ENCODE assay signal across 17 cellular contexts in genomic region chr12:27577688-27578087, GRCh38.
"Had no signal": no experiment of that assay in that cellular context is flagged by ENCODE, and none has a peak within 500 bp of the region (broad histone marks: within the 10 kb centered on the region; RNA-seq: fewer than 3 reads in every experiment).

No MANE protein-coding gene starts in this region.

- H3K4me3 ChIP-seq: adrenal gland, neural progenitor cell, ovary, sigmoid colon, tibial nerve had no signal

- H3K27ac ChIP-seq: foreskin keratinocyte, neural progenitor cell, ovary, tibial nerve, WERI-Rb-1 had no signal

- H3K36me3 ChIP-seq: adrenal gland, neural progenitor cell, ovary, WERI-Rb-1 had no signal

- H3K9ac ChIP-seq: neural progenitor cell had no signal

- H3K9me3 Mint-ChIP-seq: activated naive CD4-positive, alpha-beta T cell treated with anti-CD3 and anti-CD28 coated beads, Interleukin-2, amount 50 U/mL, for 24 hours; dendritic cell treated with granulocyte-macrophage colony-stimulating factor and Interleukin-4, amounts not matched to agents 40 ng/mL and 50 ng/mL, for 4 days; neural progenitor cell had no signal

- H3K4me1 ChIP-seq: neural progenitor cell had no signal

- H3K27me3 Mint-ChIP-seq: activated naive CD4-positive, alpha-beta T cell treated with anti-CD3 and anti-CD28 coated beads, Interleukin-2, amount 50 U/mL, for 24 hours; dendritic cell treated with granulocyte-macrophage colony-stimulating factor and Interleukin-4, amounts not matched to agents 40 ng/mL and 50 ng/mL, for 4 days had no signal

- DNase-seq: activated CD4-positive, alpha-beta T cell treated with anti-CD3 and anti-CD28 coated beads, Interleukin-2, amount 50 U/mL, for 48 hours; activated gamma-delta T cell; adrenal gland; effector memory CD4-positive, alpha-beta T cell; foreskin keratinocyte; hypothalamus; islet precursor cell; ovary; sigmoid colon; stimulated activated CD4-positive, alpha-beta T cell treated with anti-CD3 and anti-CD28 coated beads, Interleukin-12 subunit alpha, Interleukin-12 subunit beta, amount 100 ng/mL, for 4 hours; stimulated activated CD4-positive, alpha-beta T cell treated with anti-CD3 and anti-CD28 coated beads, Interleukin-1b, Interleukin-23, amount 100 ng/mL, for 48 hours; stimulated activated naive CD4-positive, alpha-beta T cell treated with Interleukin-2 at 50 U/mL for 16 hours; WERI-Rb-1 had no signal

- H3K27ac Mint-ChIP-seq: activated naive CD4-positive, alpha-beta T cell treated with anti-CD3 and anti-CD28 coated beads, Interleukin-2, amount 50 U/mL, for 24 hours; dendritic cell treated with granulocyte-macrophage colony-stimulating factor and Interleukin-4, amounts not matched to agents 40 ng/mL and 50 ng/mL, for 4 days; neural progenitor cell had no signal

- H3K4me3 Mint-ChIP-seq: activated naive CD4-positive, alpha-beta T cell treated with anti-CD3 and anti-CD28 coated beads, Interleukin-2, amount 50 U/mL, for 24 hours; dendritic cell treated with granulocyte-macrophage colony-stimulating factor and Interleukin-4, amounts not matched to agents 40 ng/mL and 50 ng/mL, for 4 days; neural progenitor cell had no signal

- H3K9me3 ChIP-seq: adrenal gland, ovary, sigmoid colon, tibial nerve had no signal

- H3K4me1 Mint-ChIP-seq: neural progenitor cell had no signal

- H3K27me3 ChIP-seq: adrenal gland, foreskin keratinocyte, neural progenitor cell, ovary, sigmoid colon, tibial nerve had no signal

- ATAC-seq: foreskin keratinocyte had no signal
